In the genomic region with DNA sequence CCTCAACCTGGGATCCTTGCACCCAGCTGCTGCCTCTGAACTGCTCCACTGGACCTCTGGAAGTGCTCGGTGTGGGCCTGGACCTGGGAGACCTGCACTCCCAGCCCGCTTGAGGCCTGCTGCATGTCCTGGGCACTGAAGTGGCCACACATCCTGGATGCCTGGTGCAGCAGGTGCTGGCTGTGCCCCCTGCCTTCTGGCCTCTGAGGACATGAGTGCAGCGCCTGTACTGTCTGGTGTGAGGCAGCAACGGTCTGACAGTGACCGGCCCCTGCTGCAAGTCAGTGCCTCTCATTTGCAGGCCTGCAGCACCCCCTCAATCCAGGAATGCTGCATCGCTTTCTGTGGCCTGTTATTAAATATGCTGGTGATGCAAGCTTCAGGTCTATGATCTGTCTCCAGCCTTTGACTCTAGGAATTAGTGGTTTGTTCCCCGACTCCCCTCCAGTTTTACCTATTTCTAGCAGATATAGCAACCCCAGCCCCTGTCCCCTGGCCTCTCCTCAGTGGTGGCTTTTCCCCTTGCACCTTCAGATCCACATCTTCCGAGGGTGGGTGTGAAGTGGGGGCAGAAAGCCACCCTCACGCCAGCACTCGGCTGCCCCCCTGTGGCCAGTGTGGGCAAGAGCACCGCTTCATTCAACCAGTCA, we compare ENCODE assay signal across 1 cellular context.
TF ChIP-seq lines count a peak whose summit lies in the region.

No MANE protein-coding gene starts in this region.

TF ChIP-seq in K562, 482 proteins besides CTCF, POLR2A, EP300 and RAD21 (continued from another document and continues in another):
- TF ChIP-seq, protein P1, sequence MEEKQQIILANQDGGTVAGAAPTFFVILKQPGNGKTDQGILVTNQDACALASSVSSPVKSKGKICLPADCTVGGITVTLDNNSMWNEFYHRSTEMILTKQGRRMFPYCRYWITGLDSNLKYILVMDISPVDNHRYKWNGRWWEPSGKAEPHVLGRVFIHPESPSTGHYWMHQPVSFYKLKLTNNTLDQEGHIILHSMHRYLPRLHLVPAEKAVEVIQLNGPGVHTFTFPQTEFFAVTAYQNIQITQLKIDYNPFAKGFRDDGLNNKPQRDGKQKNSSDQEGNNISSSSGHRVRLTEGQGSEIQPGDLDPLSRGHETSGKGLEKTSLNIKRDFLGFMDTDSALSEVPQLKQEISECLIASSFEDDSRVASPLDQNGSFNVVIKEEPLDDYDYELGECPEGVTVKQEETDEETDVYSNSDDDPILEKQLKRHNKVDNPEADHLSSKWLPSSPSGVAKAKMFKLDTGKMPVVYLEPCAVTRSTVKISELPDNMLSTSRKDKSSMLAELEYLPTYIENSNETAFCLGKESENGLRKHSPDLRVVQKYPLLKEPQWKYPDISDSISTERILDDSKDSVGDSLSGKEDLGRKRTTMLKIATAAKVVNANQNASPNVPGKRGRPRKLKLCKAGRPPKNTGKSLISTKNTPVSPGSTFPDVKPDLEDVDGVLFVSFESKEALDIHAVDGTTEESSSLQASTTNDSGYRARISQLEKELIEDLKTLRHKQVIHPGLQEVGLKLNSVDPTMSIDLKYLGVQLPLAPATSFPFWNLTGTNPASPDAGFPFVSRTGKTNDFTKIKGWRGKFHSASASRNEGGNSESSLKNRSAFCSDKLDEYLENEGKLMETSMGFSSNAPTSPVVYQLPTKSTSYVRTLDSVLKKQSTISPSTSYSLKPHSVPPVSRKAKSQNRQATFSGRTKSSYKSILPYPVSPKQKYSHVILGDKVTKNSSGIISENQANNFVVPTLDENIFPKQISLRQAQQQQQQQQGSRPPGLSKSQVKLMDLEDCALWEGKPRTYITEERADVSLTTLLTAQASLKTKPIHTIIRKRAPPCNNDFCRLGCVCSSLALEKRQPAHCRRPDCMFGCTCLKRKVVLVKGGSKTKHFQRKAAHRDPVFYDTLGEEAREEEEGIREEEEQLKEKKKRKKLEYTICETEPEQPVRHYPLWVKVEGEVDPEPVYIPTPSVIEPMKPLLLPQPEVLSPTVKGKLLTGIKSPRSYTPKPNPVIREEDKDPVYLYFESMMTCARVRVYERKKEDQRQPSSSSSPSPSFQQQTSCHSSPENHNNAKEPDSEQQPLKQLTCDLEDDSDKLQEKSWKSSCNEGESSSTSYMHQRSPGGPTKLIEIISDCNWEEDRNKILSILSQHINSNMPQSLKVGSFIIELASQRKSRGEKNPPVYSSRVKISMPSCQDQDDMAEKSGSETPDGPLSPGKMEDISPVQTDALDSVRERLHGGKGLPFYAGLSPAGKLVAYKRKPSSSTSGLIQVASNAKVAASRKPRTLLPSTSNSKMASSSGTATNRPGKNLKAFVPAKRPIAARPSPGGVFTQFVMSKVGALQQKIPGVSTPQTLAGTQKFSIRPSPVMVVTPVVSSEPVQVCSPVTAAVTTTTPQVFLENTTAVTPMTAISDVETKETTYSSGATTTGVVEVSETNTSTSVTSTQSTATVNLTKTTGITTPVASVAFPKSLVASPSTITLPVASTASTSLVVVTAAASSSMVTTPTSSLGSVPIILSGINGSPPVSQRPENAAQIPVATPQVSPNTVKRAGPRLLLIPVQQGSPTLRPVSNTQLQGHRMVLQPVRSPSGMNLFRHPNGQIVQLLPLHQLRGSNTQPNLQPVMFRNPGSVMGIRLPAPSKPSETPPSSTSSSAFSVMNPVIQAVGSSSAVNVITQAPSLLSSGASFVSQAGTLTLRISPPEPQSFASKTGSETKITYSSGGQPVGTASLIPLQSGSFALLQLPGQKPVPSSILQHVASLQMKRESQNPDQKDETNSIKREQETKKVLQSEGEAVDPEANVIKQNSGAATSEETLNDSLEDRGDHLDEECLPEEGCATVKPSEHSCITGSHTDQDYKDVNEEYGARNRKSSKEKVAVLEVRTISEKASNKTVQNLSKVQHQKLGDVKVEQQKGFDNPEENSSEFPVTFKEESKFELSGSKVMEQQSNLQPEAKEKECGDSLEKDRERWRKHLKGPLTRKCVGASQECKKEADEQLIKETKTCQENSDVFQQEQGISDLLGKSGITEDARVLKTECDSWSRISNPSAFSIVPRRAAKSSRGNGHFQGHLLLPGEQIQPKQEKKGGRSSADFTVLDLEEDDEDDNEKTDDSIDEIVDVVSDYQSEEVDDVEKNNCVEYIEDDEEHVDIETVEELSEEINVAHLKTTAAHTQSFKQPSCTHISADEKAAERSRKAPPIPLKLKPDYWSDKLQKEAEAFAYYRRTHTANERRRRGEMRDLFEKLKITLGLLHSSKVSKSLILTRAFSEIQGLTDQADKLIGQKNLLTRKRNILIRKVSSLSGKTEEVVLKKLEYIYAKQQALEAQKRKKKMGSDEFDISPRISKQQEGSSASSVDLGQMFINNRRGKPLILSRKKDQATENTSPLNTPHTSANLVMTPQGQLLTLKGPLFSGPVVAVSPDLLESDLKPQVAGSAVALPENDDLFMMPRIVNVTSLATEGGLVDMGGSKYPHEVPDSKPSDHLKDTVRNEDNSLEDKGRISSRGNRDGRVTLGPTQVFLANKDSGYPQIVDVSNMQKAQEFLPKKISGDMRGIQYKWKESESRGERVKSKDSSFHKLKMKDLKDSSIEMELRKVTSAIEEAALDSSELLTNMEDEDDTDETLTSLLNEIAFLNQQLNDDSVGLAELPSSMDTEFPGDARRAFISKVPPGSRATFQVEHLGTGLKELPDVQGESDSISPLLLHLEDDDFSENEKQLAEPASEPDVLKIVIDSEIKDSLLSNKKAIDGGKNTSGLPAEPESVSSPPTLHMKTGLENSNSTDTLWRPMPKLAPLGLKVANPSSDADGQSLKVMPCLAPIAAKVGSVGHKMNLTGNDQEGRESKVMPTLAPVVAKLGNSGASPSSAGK (IDR thresholded peaks at IDR 0.05): no peak
- TF ChIP-seq CHCHD3 (CRISPR knock-in tag; IDR thresholded peaks at IDR 0.05) (no peak), NR2C1 (IDR thresholded peaks at IDR 0.05) (no peak), NR2C1 (tag; IDR thresholded peaks at IDR 0.05) (no peak), SUPT5H (IDR thresholded peaks at IDR 0.05) (no peak), ZKSCAN3 (CRISPR knock-in tag; IDR thresholded peaks at IDR 0.05) (no peak), ZNF76 (CRISPR knock-in tag; IDR thresholded peaks at IDR 0.05; ENCODE audit: borderline replicate concordance) (no peak), KLF16 (IDR thresholded peaks at IDR 0.05) (peak; percentile 58; the same call in 1 of the 2 replicates), COPS2 (conservative IDR thresholded peaks at IDR 0.05) (no peak), TBP (optimal IDR thresholded peaks at IDR 0.05; ENCODE audit: low read depth, low read length) (no peak), JUND (IDR thresholded peaks at IDR 0.05; ENCODE audit: borderline replicate concordance, low read depth, low read length) (no peak), JUND (tag; IDR thresholded peaks at IDR 0.05; ENCODE audit: borderline replicate concordance, low read depth, low read length) (no peak), RFX7 (CRISPR knock-in tag; IDR thresholded peaks at IDR 0.05) (no peak), RFX5 (IDR thresholded peaks at IDR 0.05; ENCODE audit: low read depth, low read length) (no peak), RB1 (IDR thresholded peaks at IDR 0.05; ENCODE audit: low read depth) (0 out of 2 replicates have a peak, but pooled peaks have one; percentile 10), KAT8 (IDR thresholded peaks at IDR 0.05; ENCODE audit: low read depth) (no peak), HOXB6 (CRISPR knock-in tag; IDR thresholded peaks at IDR 0.05; ENCODE audit: borderline replicate concordance) (no peak), EHMT2 (IDR thresholded peaks at IDR 0.05) (no peak), ZEB2 (IDR thresholded peaks at IDR 0.05) (no peak), RUNX1 (IDR thresholded peaks at IDR 0.05; ENCODE audit: low read depth) (no peak), WHSC1 (IDR thresholded peaks at IDR 0.05; ENCODE audit: low read length) (no peak), SMAD4 (CRISPR knock-in tag; conservative IDR thresholded peaks at IDR 0.05) (no peak), CCNT2 (IDR thresholded peaks at IDR 0.05; ENCODE audit: borderline replicate concordance, extremely low read depth, insufficient read length, low read depth, low read length) (no peak), CEBPG (CRISPR knock-in tag; IDR thresholded peaks at IDR 0.05) (peak; percentile 46), CEBPG (tag; conservative IDR thresholded peaks at IDR 0.05 in 1 of 2, IDR thresholded peaks at IDR 0.05 in 1 of 2) (peak in 1 of 2 experiments; percentile 55; a peak in 1 of 4 replicates), RNF2 (IDR thresholded peaks at IDR 0.05) (no peak), KAT7 (CRISPR knock-in tag; IDR thresholded peaks at IDR 0.05; ENCODE audit: borderline replicate concordance) (no peak)
- TF ChIP-seq, protein P2, sequence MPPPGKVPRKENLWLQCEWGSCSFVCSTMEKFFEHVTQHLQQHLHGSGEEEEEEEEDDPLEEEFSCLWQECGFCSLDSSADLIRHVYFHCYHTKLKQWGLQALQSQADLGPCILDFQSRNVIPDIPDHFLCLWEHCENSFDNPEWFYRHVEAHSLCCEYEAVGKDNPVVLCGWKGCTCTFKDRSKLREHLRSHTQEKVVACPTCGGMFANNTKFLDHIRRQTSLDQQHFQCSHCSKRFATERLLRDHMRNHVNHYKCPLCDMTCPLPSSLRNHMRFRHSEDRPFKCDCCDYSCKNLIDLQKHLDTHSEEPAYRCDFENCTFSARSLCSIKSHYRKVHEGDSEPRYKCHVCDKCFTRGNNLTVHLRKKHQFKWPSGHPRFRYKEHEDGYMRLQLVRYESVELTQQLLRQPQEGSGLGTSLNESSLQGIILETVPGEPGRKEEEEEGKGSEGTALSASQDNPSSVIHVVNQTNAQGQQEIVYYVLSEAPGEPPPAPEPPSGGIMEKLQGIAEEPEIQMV (tag; conservative IDR thresholded peaks at IDR 0.05; ENCODE audit: low read depth): no peak
- TF ChIP-seq, protein P3, sequence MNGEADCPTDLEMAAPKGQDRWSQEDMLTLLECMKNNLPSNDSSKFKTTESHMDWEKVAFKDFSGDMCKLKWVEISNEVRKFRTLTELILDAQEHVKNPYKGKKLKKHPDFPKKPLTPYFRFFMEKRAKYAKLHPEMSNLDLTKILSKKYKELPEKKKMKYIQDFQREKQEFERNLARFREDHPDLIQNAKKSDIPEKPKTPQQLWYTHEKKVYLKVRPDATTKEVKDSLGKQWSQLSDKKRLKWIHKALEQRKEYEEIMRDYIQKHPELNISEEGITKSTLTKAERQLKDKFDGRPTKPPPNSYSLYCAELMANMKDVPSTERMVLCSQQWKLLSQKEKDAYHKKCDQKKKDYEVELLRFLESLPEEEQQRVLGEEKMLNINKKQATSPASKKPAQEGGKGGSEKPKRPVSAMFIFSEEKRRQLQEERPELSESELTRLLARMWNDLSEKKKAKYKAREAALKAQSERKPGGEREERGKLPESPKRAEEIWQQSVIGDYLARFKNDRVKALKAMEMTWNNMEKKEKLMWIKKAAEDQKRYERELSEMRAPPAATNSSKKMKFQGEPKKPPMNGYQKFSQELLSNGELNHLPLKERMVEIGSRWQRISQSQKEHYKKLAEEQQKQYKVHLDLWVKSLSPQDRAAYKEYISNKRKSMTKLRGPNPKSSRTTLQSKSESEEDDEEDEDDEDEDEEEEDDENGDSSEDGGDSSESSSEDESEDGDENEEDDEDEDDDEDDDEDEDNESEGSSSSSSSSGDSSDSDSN (IDR thresholded peaks at IDR 0.05; ENCODE audit: borderline replicate concordance in 1 of 2, low read depth in 2 of 2, low read length in 2 of 2): no peak
- TF ChIP-seq, protein P4, sequence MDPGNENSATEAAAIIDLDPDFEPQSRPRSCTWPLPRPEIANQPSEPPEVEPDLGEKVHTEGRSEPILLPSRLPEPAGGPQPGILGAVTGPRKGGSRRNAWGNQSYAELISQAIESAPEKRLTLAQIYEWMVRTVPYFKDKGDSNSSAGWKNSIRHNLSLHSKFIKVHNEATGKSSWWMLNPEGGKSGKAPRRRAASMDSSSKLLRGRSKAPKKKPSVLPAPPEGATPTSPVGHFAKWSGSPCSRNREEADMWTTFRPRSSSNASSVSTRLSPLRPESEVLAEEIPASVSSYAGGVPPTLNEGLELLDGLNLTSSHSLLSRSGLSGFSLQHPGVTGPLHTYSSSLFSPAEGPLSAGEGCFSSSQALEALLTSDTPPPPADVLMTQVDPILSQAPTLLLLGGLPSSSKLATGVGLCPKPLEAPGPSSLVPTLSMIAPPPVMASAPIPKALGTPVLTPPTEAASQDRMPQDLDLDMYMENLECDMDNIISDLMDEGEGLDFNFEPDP (CRISPR knock-in tag; IDR thresholded peaks at IDR 0.05): no peak
- TF ChIP-seq, protein P5, sequence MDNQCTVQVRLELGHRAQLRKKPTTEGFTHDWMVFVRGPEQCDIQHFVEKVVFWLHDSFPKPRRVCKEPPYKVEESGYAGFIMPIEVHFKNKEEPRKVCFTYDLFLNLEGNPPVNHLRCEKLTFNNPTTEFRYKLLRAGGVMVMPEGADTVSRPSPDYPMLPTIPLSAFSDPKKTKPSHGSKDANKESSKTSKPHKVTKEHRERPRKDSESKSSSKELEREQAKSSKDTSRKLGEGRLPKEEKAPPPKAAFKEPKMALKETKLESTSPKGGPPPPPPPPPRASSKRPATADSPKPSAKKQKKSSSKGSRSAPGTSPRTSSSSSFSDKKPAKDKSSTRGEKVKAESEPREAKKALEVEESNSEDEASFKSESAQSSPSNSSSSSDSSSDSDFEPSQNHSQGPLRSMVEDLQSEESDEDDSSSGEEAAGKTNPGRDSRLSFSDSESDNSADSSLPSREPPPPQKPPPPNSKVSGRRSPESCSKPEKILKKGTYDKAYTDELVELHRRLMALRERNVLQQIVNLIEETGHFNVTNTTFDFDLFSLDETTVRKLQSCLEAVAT (IDR thresholded peaks at IDR 0.05): no peak
- TF ChIP-seq, protein P6, sequence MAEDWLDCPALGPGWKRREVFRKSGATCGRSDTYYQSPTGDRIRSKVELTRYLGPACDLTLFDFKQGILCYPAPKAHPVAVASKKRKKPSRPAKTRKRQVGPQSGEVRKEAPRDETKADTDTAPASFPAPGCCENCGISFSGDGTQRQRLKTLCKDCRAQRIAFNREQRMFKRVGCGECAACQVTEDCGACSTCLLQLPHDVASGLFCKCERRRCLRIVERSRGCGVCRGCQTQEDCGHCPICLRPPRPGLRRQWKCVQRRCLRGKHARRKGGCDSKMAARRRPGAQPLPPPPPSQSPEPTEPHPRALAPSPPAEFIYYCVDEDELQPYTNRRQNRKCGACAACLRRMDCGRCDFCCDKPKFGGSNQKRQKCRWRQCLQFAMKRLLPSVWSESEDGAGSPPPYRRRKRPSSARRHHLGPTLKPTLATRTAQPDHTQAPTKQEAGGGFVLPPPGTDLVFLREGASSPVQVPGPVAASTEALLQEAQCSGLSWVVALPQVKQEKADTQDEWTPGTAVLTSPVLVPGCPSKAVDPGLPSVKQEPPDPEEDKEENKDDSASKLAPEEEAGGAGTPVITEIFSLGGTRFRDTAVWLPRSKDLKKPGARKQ (CRISPR knock-in tag; IDR thresholded peaks at IDR 0.05): no peak
- TF ChIP-seq, protein P7, sequence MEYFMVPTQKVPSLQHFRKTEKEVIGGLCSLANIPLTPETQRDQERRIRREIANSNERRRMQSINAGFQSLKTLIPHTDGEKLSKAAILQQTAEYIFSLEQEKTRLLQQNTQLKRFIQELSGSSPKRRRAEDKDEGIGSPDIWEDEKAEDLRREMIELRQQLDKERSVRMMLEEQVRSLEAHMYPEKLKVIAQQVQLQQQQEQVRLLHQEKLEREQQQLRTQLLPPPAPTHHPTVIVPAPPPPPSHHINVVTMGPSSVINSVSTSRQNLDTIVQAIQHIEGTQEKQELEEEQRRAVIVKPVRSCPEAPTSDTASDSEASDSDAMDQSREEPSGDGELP (CRISPR knock-in tag; IDR thresholded peaks at IDR 0.05; ENCODE audit: borderline replicate concordance): peak; percentile 36; the same call in 1 of the 2 replicates
